Comparison of ENCODE assay signal across 11 cellular contexts in genomic region chr7:157271315-157271990, GRCh38.
DNase-seq lines count a peak whose midpoint lies in the region; ATAC-seq, FAIRE-seq and TF ChIP-seq lines count a peak whose summit lies in the region.
"Had no signal": no experiment of that assay in that cellular context is flagged by ENCODE, and none has a peak within 500 bp of the region (broad histone marks: within the 10 kb centered on the region; RNA-seq: fewer than 3 reads in every experiment).

No MANE protein-coding gene starts in this region.

- H3K27me3 ChIP-seq in H1 (replicated peaks in 1 of 4; ENCODE audit: control insufficient read depth in 3 of 4, extremely low read depth in 1 of 4, insufficient read depth in 3 of 4, low read length in 3 of 4) (no peaks in the 10 kb centered on the region), neuronal stem cell (ENCODE audit: control insufficient read depth in 3 of 3, insufficient read depth in 3 of 3, low read depth in 1 of 3, low read length in 3 of 3) (peaks cover 0 to 2% (median 0%) of the 10 kb centered on the region in 3 experiments)
- H3K27me3 ChIP-seq: cardiac muscle cell had no signal

- H3K36me3 ChIP-seq in HEK293 (ENCODE audit: control insufficient read depth in 2 of 2, insufficient read depth in 1 of 2, low read length in 2 of 2): peaks cover 3 to 56% of the 10 kb centered on the region in 2 experiments; a peak in 2 of 3 replicates
- peaks cover 2 to 12% (median 3%) of the 10 kb centered on the region in 4 experiments; a peak in 4 of 8 replicates for H3K36me3 ChIP-seq in H1 (ENCODE audit: control insufficient read depth in 2 of 4, insufficient read depth in 4 of 4, low read length in 3 of 4)
- H3K36me3 ChIP-seq in neuronal stem cell (replicated peaks in 1 of 2; ENCODE audit: control insufficient read depth in 2 of 2, insufficient read depth in 2 of 2, low read length in 2 of 2): peaks cover 16 to 56% of the 10 kb centered on the region in 2 donors

- no peaks in the 10 kb centered on the region for H3K79me2 ChIP-seq in H1 (ENCODE audit: control insufficient read depth in 1 of 2, insufficient read depth in 2 of 2, low read length in 2 of 2)

- H3K14ac ChIP-seq in H1 (ENCODE audit: insufficient read length): no peak overlapping the region
- no peak overlapping the region for H3K14ac ChIP-seq in neuronal stem cell (ENCODE audit: low read length)

- peak; percentile 53 for DNase-seq in A172 (ENCODE audit: low spot score)
- no peak for DNase-seq in H1 (ENCODE audit: low read depth in 1 of 2, low spot score in 2 of 2)
- DNase-seq in neuronal stem cell (ENCODE audit: low spot score): no peak
- no peak for DNase-seq in islet precursor cell
- no peak for DNase-seq in cerebellar nuclear complex (lab: John Stamatoyannopoulos, UW)
- DNase-seq: NCI-H526 treated with DMSO at 0.1 percent for 48 hours had no signal

- no peak overlapping the region for H3K4me2 ChIP-seq in H1 (ENCODE audit: insufficient read depth in 1 of 2, low read depth in 2 of 2, low read length in 2 of 2)
- H3K4me2 ChIP-seq in neuronal stem cell (ENCODE audit: insufficient read depth, low read length, poor library complexity, severe bottlenecking): no peak overlapping the region

- H2BK5ac ChIP-seq in H1 (ENCODE audit: low read depth, low read length): 0 out of 2 replicates have a peak overlapping the region, but pooled peaks have one; percentile 26
- no peak overlapping the region for H2BK5ac ChIP-seq in neuronal stem cell (ENCODE audit: low read length)

- no peak overlapping the region for H3K4me3 ChIP-seq in HEK293 (ENCODE audit: low read depth, low read length)
- H3K4me3 ChIP-seq in H1 (ENCODE audit: extremely low read depth in 1 of 4, insufficient read depth in 2 of 4, low read depth in 3 of 4, low read length in 4 of 4): no peak overlapping the region
- H3K4me3 ChIP-seq in neuronal stem cell (ENCODE audit: low read length in 2 of 2): no peak overlapping the region
- H3K4me3 ChIP-seq: cardiac muscle cell had no signal

- H2BK15ac ChIP-seq in H1 (ENCODE audit: low read length) (peak overlapping the region; percentile 53; the same call in 1 of the 2 replicates), neuronal stem cell (ENCODE audit: low read length) (no peak overlapping the region)

- H3K4me1 ChIP-seq in HEK293 (ENCODE audit: control insufficient read depth, insufficient read depth, low read length) (no peaks in the 10 kb centered on the region), H1 (replicated peaks in 1 of 4; ENCODE audit: control insufficient read depth in 3 of 4, insufficient read depth in 4 of 4, low read length in 3 of 4) (peaks cover 0 to 8% (median 1%) of the 10 kb centered on the region in 4 experiments; a peak in 4 of 7 replicates), neuronal stem cell (ENCODE audit: control insufficient read depth in 2 of 2, insufficient read depth in 1 of 2, low read depth in 1 of 2, low read length in 2 of 2) (no peaks in the 10 kb centered on the region)

- H2AK5ac ChIP-seq in H1 (ENCODE audit: low read depth, low read length) (no peak overlapping the region), neuronal stem cell (ENCODE audit: low read depth, low read length) (no peak overlapping the region)

- H3K18ac ChIP-seq in H1 (ENCODE audit: extremely low read depth, low read length) (no peak overlapping the region), neuronal stem cell (ENCODE audit: low read length) (peak overlapping the region; percentile 11)

- no peak for FAIRE-seq in H1 (lab: Jason Lieb, UNC)
- FAIRE-seq: TTC549 had no signal

- no peaks in the 10 kb centered on the region for H3K79me1 ChIP-seq in H1 (ENCODE audit: low read depth, low read length)
- peaks cover 1% of the 10 kb centered on the region for H3K79me1 ChIP-seq in neuronal stem cell (ENCODE audit: low read depth, low read length)

- TF ChIP-seq POLR2A in H1 (IDR thresholded peaks at IDR 0.05; ENCODE audit: control extremely low read depth in 1 of 2, low read depth in 2 of 2, low read length in 2 of 2): no peak

- no peak for ATAC-seq in GM19023 (IDR thresholded peaks at IDR 0.05; ENCODE audit: unreplicated experiment)
- no peak for ATAC-seq in HG02678 (IDR thresholded peaks at IDR 0.05; ENCODE audit: unreplicated experiment)

- H4K91ac ChIP-seq in H1 (replicated peaks; ENCODE audit: insufficient read length, low read length) (no peak overlapping the region), neuronal stem cell (ENCODE audit: low read depth, low read length, poor library complexity) (peak overlapping the region; percentile 60)

- H3K9ac ChIP-seq in H1 (replicated peaks in 1 of 4; ENCODE audit: extremely low read depth in 1 of 4, low read depth in 3 of 4, low read length in 3 of 4): no peak overlapping the region
- peak overlapping the region; percentile 71 for H3K9ac ChIP-seq in neuronal stem cell (ENCODE audit: low read depth, low read length, poor library complexity)

- no peak overlapping the region for H2BK12ac ChIP-seq in H1 (ENCODE audit: low read depth, low read length)
- H2BK12ac ChIP-seq in neuronal stem cell (ENCODE audit: low read length): no peak overlapping the region

- H3K23ac ChIP-seq in H1 (ENCODE audit: insufficient read length): no peak overlapping the region
- no peak overlapping the region for H3K23ac ChIP-seq in neuronal stem cell (ENCODE audit: low read depth, low read length, poor library complexity)

- no peak overlapping the region for H2AFZ ChIP-seq in H1 (ENCODE audit: low read length)
- no peak overlapping the region for H2AFZ ChIP-seq in neuronal stem cell (ENCODE audit: low read length)

- no peak overlapping the region for H3K56ac ChIP-seq in H1 (replicated peaks; ENCODE audit: insufficient read length, low read depth, low read length)

- H4K8ac ChIP-seq in H1 (ENCODE audit: extremely low read depth, insufficient read depth, low read length) (no peak overlapping the region), neuronal stem cell (ENCODE audit: low read depth, low read length) (no peak overlapping the region)

- no peaks in the 10 kb centered on the region; the same call in 1 of the 2 replicates for H3K23me2 ChIP-seq in H1 (ENCODE audit: low read depth, low read length)

- TF ChIP-seq EP300 in H1 (IDR thresholded peaks at IDR 0.05; ENCODE audit: borderline replicate concordance in 1 of 2, low read depth in 2 of 2, low read length in 2 of 2): no peak

- WGBS in H1 (ENCODE audit: extremely low coverage in 1 of 2, insufficient coverage in 1 of 2, insufficient read length in 1 of 2, insufficient replicate concordance in 2 of 2, low coverage in 1 of 2, low lambda C conversion rate in 2 of 2, missing lambda C conversion rate in 1 of 2), 2 experiments: 93% methylated on average over 15 of the region's 15 CpGs; no CpG with 5 or more reads in 1 of the 2 experiments
- WGBS in neuronal stem cell (ENCODE audit: extremely low coverage in 2 of 2, insufficient read length in 2 of 2, insufficient replicate concordance in 1 of 2), 2 donors: no CpG with 5 or more reads among the region's 15 CpGs

- CTCF ChIA-PET in HEK293 (lab: Yijun Ruan, JAX) (interaction anchor here (0.6 kb wide), 1 partner anchor 768 kb away, joined by 3 read pairs; no protein-coding TSS in a partner anchor), H1 (lab: Charles Lee; ENCODE audit: partially characterized antibody) (interaction anchor here (0.7 to 7.2 kb wide), 9 partner anchors 13 to 161 kb away, joined by 3 to 72 read pairs (median 5); no protein-coding TSS in a partner anchor)

- H4K20me1 ChIP-seq in H1 (replicated peaks in 1 of 2; ENCODE audit: control insufficient read depth in 1 of 2, insufficient read depth in 2 of 2, low read length in 2 of 2): peaks cover 0 to 2% of the 10 kb centered on the region in 2 experiments

- no peak overlapping the region for H4K5ac ChIP-seq in H1 (ENCODE audit: insufficient read length, low read depth, low read length)

- POLR2A ChIA-PET in HEK293 (lab: Yijun Ruan, JAX): no interaction called here
- POLR2A ChIA-PET in H1 (lab: Charles Lee; ENCODE audit: partially characterized antibody): interaction anchor here (1.0 to 1.6 kb wide), 5 partner anchors 12 to 33 kb away, joined by 3 to 5 read pairs (median 3); no protein-coding TSS in a partner anchor

- no peak overlapping the region for H3K4ac ChIP-seq in H1 (replicated peaks; ENCODE audit: insufficient read length, low read depth, low read length)
- no peak overlapping the region for H3K4ac ChIP-seq in neuronal stem cell (ENCODE audit: low read length)

- H2BK20ac ChIP-seq in H1 (ENCODE audit: low read length): no peak overlapping the region

- H3K27ac ChIP-seq in HEK293 (ENCODE audit: extremely low read depth, low read depth, low read length): no peak overlapping the region
- no peak overlapping the region for H3K27ac ChIP-seq in H1 (ENCODE audit: low read depth, low read length)
- H3K27ac ChIP-seq in neuronal stem cell (replicated peaks; ENCODE audit: low read length): no peak overlapping the region
- H3K27ac ChIP-seq: cardiac muscle cell had no signal

- H2BK120ac ChIP-seq in H1 (replicated peaks; ENCODE audit: low read depth, low read length) (no peak overlapping the region), neuronal stem cell (ENCODE audit: low read depth, low read length) (no peak overlapping the region)

- H3K9me3 ChIP-seq in HEK293 (ENCODE audit: control insufficient read depth, insufficient read depth, low read depth, low read length) (no peaks in the 10 kb centered on the region), H1 (ENCODE audit: insufficient read depth in 2 of 2, low read depth in 1 of 2, low read length in 1 of 2) (no peaks in the 10 kb centered on the region), neuronal stem cell (replicated peaks in 1 of 2; ENCODE audit: control insufficient read depth in 2 of 2, insufficient read depth in 1 of 2, low read depth in 1 of 2, low read length in 2 of 2) (no peaks in the 10 kb centered on the region)

- TF ChIP-seq CTCF in HEK293 (tag by site-specific recombination; IDR thresholded peaks at IDR 0.05): no peak
- TF ChIP-seq CTCF in H1 (IDR thresholded peaks at IDR 0.05; ENCODE audit: control extremely low read depth in 1 of 3, insufficient read depth in 1 of 3, low read depth in 1 of 3, low read length in 3 of 3): no peak

- TF ChIP-seq RAD21 in H1 (IDR thresholded peaks at IDR 0.05 in 1 of 2, conservative IDR thresholded peaks at IDR 0.05 in 1 of 2; ENCODE audit: low read depth in 2 of 2, low read length in 2 of 2): no peak

TF ChIP-seq in H1, 55 proteins besides CTCF, POLR2A, EP300 and RAD21:
- TF ChIP-seq SAP30 (IDR thresholded peaks at IDR 0.05; ENCODE audit: insufficient read depth, insufficient replicate concordance, low read length): no peak
- no peak for TF ChIP-seq USF2 (IDR thresholded peaks at IDR 0.05; ENCODE audit: low read length)
- TF ChIP-seq GTF2F1 (IDR thresholded peaks at IDR 0.05; ENCODE audit: borderline replicate concordance, low read depth, low read length): no peak
- TF ChIP-seq TAF1 (IDR thresholded peaks at IDR 0.05; ENCODE audit: low read depth, low read length): no peak
- TF ChIP-seq SP1 (IDR thresholded peaks at IDR 0.05; ENCODE audit: low read depth, low read length): no peak
